In genomic region chr14:49942090-49942489, GRCh38 we compare ENCODE assay signal across 27 cellular contexts. TPM values are rescaled to one million over a fixed set of nuclear protein-coding genes. Genes with fewer than 3 reads are reported as not detected.
A peak's percentile ranks its signal among the peaks of the same experiment; 100 is the strongest.
DNase-seq lines count a peak whose midpoint lies in the region; ATAC-seq lines count a peak whose summit lies in the region.
"Had no signal": no experiment of that assay in that cellular context is flagged by ENCODE, and none has a peak within 500 bp of the region (broad histone marks: within the 10 kb centered on the region; RNA-seq: fewer than 3 reads in every experiment).

No MANE protein-coding gene starts in this region.

- H3K27ac Mint-ChIP-seq in stimulated activated naive CD8-positive, alpha-beta T cell treated with anti-CD3 and anti-CD28 coated beads, Interleukin-15, Interleukin-2, amounts not matched to agents 100 ng/mL and 50 ng/mL, for 24 hours, result peak overlapping the region; percentile 5
- peak overlapping the region; percentile 76 to 78 for H3K27ac Mint-ChIP-seq in T-cell
- H3K27ac Mint-ChIP-seq in immature natural killer cell, result peak overlapping the region; percentile 44 to 85 (median 76)
- H3K27ac Mint-ChIP-seq: endodermal cell had no signal

- CTCF ChIA-PET in T-cell (lab: Charles Lee), result interaction anchor here in 1 of 2 donors (0.7 kb wide), 1 partner anchor 29 kb away, joined by 3 read pairs; no protein-coding TSS in a partner anchor

- no peak for ATAC-seq in stimulated activated naive CD8-positive, alpha-beta T cell treated with anti-CD3 and anti-CD28 coated beads, Interleukin-15, Interleukin-2, amounts not matched to agents 100 U/mL and 50 U/mL, for 24 hours
- ATAC-seq in T-cell (replicated peaks in 1 of 4), result no peak
- ATAC-seq in GM19324 (IDR thresholded peaks at IDR 0.05; ENCODE audit: low FRiP score, unreplicated experiment), result no peak
- ATAC-seq in HG03095 (IDR thresholded peaks at IDR 0.05; ENCODE audit: unreplicated experiment), result no peak
- ATAC-seq: activated CD4-positive, CD25-positive, alpha-beta regulatory T cell treated with anti-CD3 and anti-CD28 coated beads, Interleukin-2, amount 50 U/mL, for 24 hours; activated CD8-positive, alpha-beta memory T cell treated with anti-CD3 and anti-CD28 coated beads, Interleukin-2, amount 10 ng/mL, durations not matched to agents 7 days and 5 days; K562; right cardiac atrium had no signal

- peaks cover 17% of the 10 kb centered on the region for H3K9me3 Mint-ChIP-seq in stimulated activated naive CD8-positive, alpha-beta T cell treated with anti-CD3 and anti-CD28 coated beads, Interleukin-15, Interleukin-2, amounts not matched to agents 100 ng/mL and 50 ng/mL, for 24 hours
- H3K9me3 Mint-ChIP-seq in T-cell, result peaks cover 7 to 16% (median 8%) of the 10 kb centered on the region in 3 donors
- H3K9me3 Mint-ChIP-seq in immature natural killer cell, result peaks cover 0 to 5% (median 2%) of the 10 kb centered on the region in 6 donors

- no peaks in the 10 kb centered on the region for H3K27me3 Mint-ChIP-seq in stimulated activated naive CD8-positive, alpha-beta T cell treated with anti-CD3 and anti-CD28 coated beads, Interleukin-15, Interleukin-2, amounts not matched to agents 100 ng/mL and 50 ng/mL, for 24 hours
- no peaks in the 10 kb centered on the region for H3K27me3 Mint-ChIP-seq in T-cell
- peaks cover 0 to 1% (median 0%) of the 10 kb centered on the region in 3 donors for H3K27me3 Mint-ChIP-seq in immature natural killer cell (ENCODE audit: low read depth in 3 of 3)
- H3K27me3 Mint-ChIP-seq: activated CD8-positive, alpha-beta memory T cell treated with anti-CD3 and anti-CD28 coated beads, Interleukin-2, amount 10 ng/mL, durations not matched to agents 7 days and 5 days had no signal

- no peak for DNase-seq in stimulated activated naive CD8-positive, alpha-beta T cell treated with anti-CD3 and anti-CD28 coated beads, Interleukin-15, Interleukin-2, amounts not matched to agents 100 U/mL and 50 U/mL, for 24 hours
- DNase-seq in T-cell (no peak), immature natural killer cell (no peak), COR-L47 (lab: John Stamatoyannopoulos, UW) (no peak)
- DNase-seq: activated CD8-positive, alpha-beta memory T cell treated with anti-CD3 and anti-CD28 coated beads, Interleukin-2, amount 10 ng/mL, durations not matched to agents 7 days and 5 days; activated effector memory CD4-positive, alpha-beta T cell treated with Interleukin-2 at 50 U/mL for 16 hours; anterior cingulate cortex; colonic mucosa; endodermal cell; esophagus squamous epithelium; GDM1; islet precursor cell; MM.1S; NCI-H1436 treated with DMSO at 0.1 percent for 48 hours; NCI-H524; PC-9; right cardiac atrium; SHP77 treated with DMSO at 0.1 percent for 48 hours; stimulated activated CD4-positive, alpha-beta T cell treated with anti-CD3 and anti-CD28 coated beads, Interleukin-12 subunit alpha, Interleukin-12 subunit beta, amount 100 ng/mL, for 4 hours; stomach; SW 1271; transverse colon had no signal

- H3K4me1 Mint-ChIP-seq in stimulated activated naive CD8-positive, alpha-beta T cell treated with anti-CD3 and anti-CD28 coated beads, Interleukin-15, Interleukin-2, amounts not matched to agents 100 ng/mL and 50 ng/mL, for 24 hours (ENCODE audit: low read depth), result peaks cover 53% of the 10 kb centered on the region
- H3K4me1 Mint-ChIP-seq in T-cell (peaks cover 67 to 79% (median 74%) of the 10 kb centered on the region in 3 donors), immature natural killer cell (peaks cover 71 to 75% of the 10 kb centered on the region in 2 donors)

- POLR2A ChIA-PET in T-cell (lab: Charles Lee), result no interaction called here

- no peak overlapping the region for H3K4me3 Mint-ChIP-seq in stimulated activated naive CD8-positive, alpha-beta T cell treated with anti-CD3 and anti-CD28 coated beads, Interleukin-15, Interleukin-2, amounts not matched to agents 100 ng/mL and 50 ng/mL, for 24 hours
- H3K4me3 Mint-ChIP-seq in T-cell, result no peak overlapping the region
- H3K4me3 Mint-ChIP-seq in immature natural killer cell, result peak overlapping the region in 3 of 5 donors; percentile 11 to 26 (median 21)
- H3K4me3 Mint-ChIP-seq: activated CD8-positive, alpha-beta memory T cell treated with anti-CD3 and anti-CD28 coated beads, Interleukin-2, amount 10 ng/mL, durations not matched to agents 7 days and 5 days; endodermal cell had no signal

- peaks cover 17% of the 10 kb centered on the region for H3K36me3 Mint-ChIP-seq in stimulated activated naive CD8-positive, alpha-beta T cell treated with anti-CD3 and anti-CD28 coated beads, Interleukin-15, Interleukin-2, amounts not matched to agents 100 ng/mL and 50 ng/mL, for 24 hours (ENCODE audit: low read depth)
- H3K36me3 Mint-ChIP-seq in T-cell, result peaks cover 16% of the 10 kb centered on the region
- peaks cover 4 to 15% (median 7%) of the 10 kb centered on the region in 3 donors for H3K36me3 Mint-ChIP-seq in immature natural killer cell

RNA-seq across cellular contexts. Expression of gene ARF6, which starts 49.2 kb away (rescaled TPM):
- 100 to 1,000 TPM in 1 of 5 donors, 10 to 100 TPM in 4; 72.0 to 111 (median 93.6) TPM for total RNA-seq in T-cell
- 100 to 1,000 TPM; 163 to 242 (median 169) TPM for polyA plus RNA-seq in immature natural killer cell

Comparison
In these comparisons a context has a peak if more than half of its experiments do, and no peak if none do; other contexts are left out.
1. H3K27ac Mint-ChIP-seq: peak in every context shown above with its lines; median percentile 77 in T-cell; 76 in immature natural killer cell; 5 in stimulated activated naive CD8-positive, alpha-beta T cell treated with anti-CD3 and anti-CD28 coated beads, Interleukin-15, Interleukin-2, amounts not matched to agents 100 ng/mL and 50 ng/mL, for 24 hours.
2. H3K4me3 Mint-ChIP-seq: peak in immature natural killer cell (3 of 5); none in stimulated activated naive CD8-positive, alpha-beta T cell treated with anti-CD3 and anti-CD28 coated beads, Interleukin-15, Interleukin-2, amounts not matched to agents 100 ng/mL and 50 ng/mL, for 24 hours (single experiment) and T-cell (0 of 3).